Comparison of ENCODE assay signal across 1 cellular context in genomic region chr20:50193851-50194830, GRCh38.
TF ChIP-seq lines count a peak whose summit lies in the region.

No MANE protein-coding gene starts in this region.

TF ChIP-seq in GM12878, 131 proteins besides CTCF, POLR2A, EP300 and RAD21:
- TF ChIP-seq GABPA (IDR thresholded peaks at IDR 0.05; ENCODE audit: low read depth): no peak
- TF ChIP-seq PRDM15 (CRISPR knock-in tag; IDR thresholded peaks at IDR 0.05): no peak
- TF ChIP-seq GATAD2B (conservative IDR thresholded peaks at IDR 0.05; ENCODE audit: low read depth): no peak
- no peak for TF ChIP-seq REST (IDR thresholded peaks at IDR 0.05; ENCODE audit: low read depth, low read length)
- no peak for TF ChIP-seq ATF3 (IDR thresholded peaks at IDR 0.05; ENCODE audit: borderline replicate concordance, extremely low read depth, low read depth, low read length)
- no peak for TF ChIP-seq FOXK2 (IDR thresholded peaks at IDR 0.05)
